8 cellular contexts compared by ENCODE assay signal in genomic region chr18:76627444-76627843, GRCh38.
"Had no signal": no experiment of that assay in that cellular context is flagged by ENCODE, and none has a peak within 500 bp of the region (broad histone marks: within the 10 kb centered on the region; RNA-seq: fewer than 3 reads in every experiment).

No MANE protein-coding gene starts in this region.

- FAIRE-seq: G401.6, GM12878, GM12891, GM12892, GM18507, GM19239 had no signal

- DNase-seq: GDM1, GF-D8 had no signal

- H3K4me3 ChIP-seq: GM12878 had no signal
